In genomic region chr14:73027984-73028383, GRCh38 we compare ENCODE assay signal across 1 cellular context.
A peak's percentile ranks its signal among the peaks of the same experiment; 100 is the strongest.
TF ChIP-seq lines count a peak whose summit lies in the region.

No MANE protein-coding gene starts in this region.

TF ChIP-seq in K562, 482 proteins besides CTCF, POLR2A, EP300 and RAD21 (continued from another document and continues in another):
- TF ChIP-seq MYNN (IDR thresholded peaks at IDR 0.05) (no peak), MYNN (CRISPR knock-in tag; IDR thresholded peaks at IDR 0.05) (no peak), ZNF639 (CRISPR knock-in tag; conservative IDR thresholded peaks at IDR 0.05 in 1 of 2, IDR thresholded peaks at IDR 0.05 in 1 of 2) (peak in 1 of 2 experiments; percentile 38; a peak in 1 of 4 replicates), MIER1 (IDR thresholded peaks at IDR 0.05; ENCODE audit: low read depth) (no peak), NR2C1 (IDR thresholded peaks at IDR 0.05) (no peak), NR2C1 (tag; IDR thresholded peaks at IDR 0.05) (peak; percentile 83), JUND (IDR thresholded peaks at IDR 0.05; ENCODE audit: borderline replicate concordance, low read depth, low read length) (no peak), JUND (tag; IDR thresholded peaks at IDR 0.05; ENCODE audit: borderline replicate concordance, low read depth, low read length) (no peak; the same call in 2 of the 3 replicates), TGIF2 (CRISPR knock-in tag; IDR thresholded peaks at IDR 0.05) (no peak), SNAPC5 (CRISPR knock-in tag; IDR thresholded peaks at IDR 0.05) (no peak), MAZ (CRISPR knock-in tag; conservative IDR thresholded peaks at IDR 0.05 in 1 of 2, IDR thresholded peaks at IDR 0.05 in 1 of 2) (0 out of 4 replicates have a peak, but pooled peaks of 1 of the 2 experiments have one; percentile 15), BMI1 (IDR thresholded peaks at IDR 0.05; ENCODE audit: low read length) (no peak), E2F8 (IDR thresholded peaks at IDR 0.05; ENCODE audit: low read depth, partially characterized antibody) (no peak), TSHZ1 (CRISPR knock-in tag; IDR thresholded peaks at IDR 0.05) (peak; percentile 65), ZBTB17 (CRISPR knock-in tag; IDR thresholded peaks at IDR 0.05) (peak; percentile 29; the same call in 1 of the 2 replicates), ZKSCAN3 (CRISPR knock-in tag; IDR thresholded peaks at IDR 0.05) (no peak), ZNF324 (CRISPR knock-in tag; IDR thresholded peaks at IDR 0.05) (no peak), ZKSCAN8 (CRISPR knock-in tag; IDR thresholded peaks at IDR 0.05) (0 out of 2 replicates have a peak, but pooled peaks have one; percentile 62), ZNF408 (CRISPR knock-in tag; IDR thresholded peaks at IDR 0.05; ENCODE audit: low read depth) (no peak), SIN3A (IDR thresholded peaks at IDR 0.05; ENCODE audit: borderline replicate concordance in 2 of 2, control insufficient read depth in 1 of 2, low read depth in 2 of 2, low read length in 2 of 2) (no peak), ZHX1 (conservative IDR thresholded peaks at IDR 0.05; ENCODE audit: low read length) (no peak), TBL1XR1 (IDR thresholded peaks at IDR 0.05; ENCODE audit: low read length in 2 of 2) (no peak), SIRT6 (IDR thresholded peaks at IDR 0.05; ENCODE audit: low read depth, low read length) (no peak), RFX7 (CRISPR knock-in tag; IDR thresholded peaks at IDR 0.05) (no peak), CREB5 (CRISPR knock-in tag; IDR thresholded peaks at IDR 0.05) (no peak), CSDE1 (IDR thresholded peaks at IDR 0.05) (no peak), MECOM (CRISPR knock-in tag; IDR thresholded peaks at IDR 0.05) (peak; percentile 51; the same call in 1 of the 2 replicates), ELF2 (CRISPR knock-in tag; IDR thresholded peaks at IDR 0.05) (no peak), PTRF (tag; IDR thresholded peaks at IDR 0.05) (peak; percentile 88), NCOA1 (IDR thresholded peaks at IDR 0.05; ENCODE audit: low read depth) (no peak), ZNF76 (CRISPR knock-in tag; IDR thresholded peaks at IDR 0.05; ENCODE audit: borderline replicate concordance) (0 out of 2 replicates have a peak, but pooled peaks have one; percentile 12), SP1 (CRISPR knock-in tag; IDR thresholded peaks at IDR 0.05) (no peak), PCBP2 (IDR thresholded peaks at IDR 0.05; ENCODE audit: low read depth, low read length, poor library complexity, severe bottlenecking) (no peak), GTF2E2 (tag; IDR thresholded peaks at IDR 0.05) (no peak), RBM14 (IDR thresholded peaks at IDR 0.05; ENCODE audit: borderline replicate concordance, insufficient read depth, low read depth, low read length) (no peak), OTX1 (CRISPR knock-in tag; IDR thresholded peaks at IDR 0.05) (no peak), FOXK1 (CRISPR knock-in tag; IDR thresholded peaks at IDR 0.05; ENCODE audit: borderline replicate concordance) (no peak), GMEB1 (CRISPR knock-in tag; IDR thresholded peaks at IDR 0.05) (peak; percentile 30; the same call in 1 of the 2 replicates), ZNF609 (CRISPR knock-in tag; IDR thresholded peaks at IDR 0.05; ENCODE audit: borderline replicate concordance) (no peak), NFATC3 (IDR thresholded peaks at IDR 0.05) (no peak), ZNF449 (CRISPR knock-in tag; IDR thresholded peaks at IDR 0.05) (no peak), CREBBP (IDR thresholded peaks at IDR 0.05; ENCODE audit: low read depth, low read length) (no peak), CBFA2T2 (conservative IDR thresholded peaks at IDR 0.05) (no peak), SMARCC2 (IDR thresholded peaks at IDR 0.05; ENCODE audit: low read depth) (no peak), PHB2 (IDR thresholded peaks at IDR 0.05; ENCODE audit: low read depth) (no peak), TSC22D4 (tag; IDR thresholded peaks at IDR 0.05) (no peak), ZNF445 (CRISPR knock-in tag; IDR thresholded peaks at IDR 0.05; ENCODE audit: low read depth) (no peak), NFE2 (IDR thresholded peaks at IDR 0.05; ENCODE audit: low read depth) (no peak)
